21 cellular contexts compared by ENCODE assay signal in the genomic region with DNA sequence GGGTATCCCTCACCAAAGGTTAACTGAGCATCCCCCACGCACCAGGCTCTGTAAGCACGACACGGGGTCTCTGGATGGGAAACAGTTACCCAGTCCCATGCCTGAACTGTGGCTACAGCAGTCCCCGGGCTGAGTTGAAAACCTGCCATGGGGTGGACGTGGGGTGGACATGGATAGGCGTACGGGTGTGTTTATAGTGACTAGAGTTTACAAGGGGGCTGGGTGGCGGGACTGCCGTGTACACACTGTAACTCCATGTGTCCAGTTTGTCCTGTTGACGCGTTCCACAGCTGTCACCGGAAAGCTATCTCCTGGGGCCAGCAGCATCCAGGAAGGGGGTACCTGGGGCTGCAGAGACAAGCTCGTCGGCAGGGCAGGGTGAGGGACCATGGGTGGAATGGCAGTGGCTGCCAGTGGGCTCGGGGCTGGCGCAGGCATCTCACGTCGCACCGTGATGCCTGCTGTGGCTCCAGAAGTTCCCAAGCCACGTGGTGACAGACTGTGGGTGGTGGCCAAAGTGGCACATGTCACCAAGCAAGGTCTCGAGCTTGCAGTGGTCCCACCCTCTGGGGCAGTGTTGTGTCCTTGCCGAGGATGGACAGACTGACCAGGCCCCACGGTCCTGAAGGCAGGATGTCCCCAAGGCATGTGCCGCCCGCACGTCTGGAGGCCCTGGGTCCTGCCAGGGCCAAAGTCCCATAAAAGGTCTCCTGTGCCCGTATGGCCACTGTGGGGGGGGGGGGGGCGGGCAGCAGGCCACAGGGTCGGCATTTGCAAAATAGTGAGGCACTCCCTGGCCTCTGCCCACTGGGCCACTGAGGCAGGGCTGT.
"Had no signal": no experiment of that assay in that cellular context is flagged by ENCODE, and none has a peak within 500 bp of the region (broad histone marks: within the 10 kb centered on the region; RNA-seq: fewer than 3 reads in every experiment).

No MANE protein-coding gene starts in this region.

- ATAC-seq: activated CD8-positive, alpha-beta T cell treated with anti-CD3 and anti-CD28 coated beads for 36 hours; Panc1 had no signal

- H3K4me3 ChIP-seq: breast epithelium, SJCRH30 had no signal

- H3K27ac ChIP-seq: breast epithelium, RWPE1, SJCRH30, VCaP had no signal

- H3K27me3 ChIP-seq: breast epithelium, SJCRH30 had no signal

- DNase-seq: activated CD4-positive, alpha-beta T cell treated with anti-CD3 and anti-CD28 coated beads for 4 hours; activated CD4-positive, CD25-positive, alpha-beta regulatory T cell; activated CD8-positive, alpha-beta T cell treated with anti-CD3 and anti-CD28 coated beads for 36 hours; activated effector memory CD4-positive, alpha-beta T cell treated with Interleukin-2 at 50 U/mL for 16 hours; activated naive CD4-positive, alpha-beta T cell; aorta; Kasumi-1; KBM-7; NCI-H1930; NCI-H345; NCI-H510A; NCI-H526 treated with DMSO at 0.1 percent for 48 hours; NCI-H82; Right ventricle myocardium superior; SJCRH30; SK-N-SH; T-helper 1 cell had no signal

- H3K36me3 ChIP-seq: breast epithelium, SJCRH30 had no signal

- H3K4me1 ChIP-seq: breast epithelium, SJCRH30 had no signal

- H3K9me3 ChIP-seq: breast epithelium, SJCRH30, SK-N-SH had no signal
